Comparison of ENCODE assay signal across 1 cellular context in the genomic region with DNA sequence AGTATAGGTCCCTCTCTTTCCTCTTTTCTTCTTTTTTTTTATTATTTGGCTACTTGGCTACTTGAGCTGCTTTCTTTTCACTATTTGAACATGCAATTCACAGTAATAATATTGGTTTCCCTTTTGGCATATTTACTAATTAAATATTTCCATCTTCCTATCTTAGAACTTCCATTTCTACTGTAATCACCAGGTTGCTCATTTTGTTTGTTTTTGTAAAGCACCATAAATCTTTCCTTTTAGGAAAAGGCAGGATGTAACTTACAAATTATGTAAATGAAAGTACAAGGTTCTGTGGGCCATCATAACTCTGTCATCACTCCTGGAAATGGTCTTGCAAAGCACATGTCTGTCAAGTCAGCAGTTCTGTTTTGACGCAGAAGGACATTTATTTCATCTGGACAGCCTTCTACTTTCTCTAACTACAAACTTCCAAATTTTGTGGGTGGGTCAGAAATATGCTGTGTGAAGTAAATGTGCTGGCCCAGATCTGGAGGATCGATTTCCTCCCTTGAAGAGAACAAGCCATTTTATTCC.
TF ChIP-seq lines count a peak whose summit lies in the region.

No MANE protein-coding gene starts in this region.

TF ChIP-seq in K562, 482 proteins besides CTCF, POLR2A, EP300 and RAD21 (continued from another document):
- TF ChIP-seq, protein P1, sequence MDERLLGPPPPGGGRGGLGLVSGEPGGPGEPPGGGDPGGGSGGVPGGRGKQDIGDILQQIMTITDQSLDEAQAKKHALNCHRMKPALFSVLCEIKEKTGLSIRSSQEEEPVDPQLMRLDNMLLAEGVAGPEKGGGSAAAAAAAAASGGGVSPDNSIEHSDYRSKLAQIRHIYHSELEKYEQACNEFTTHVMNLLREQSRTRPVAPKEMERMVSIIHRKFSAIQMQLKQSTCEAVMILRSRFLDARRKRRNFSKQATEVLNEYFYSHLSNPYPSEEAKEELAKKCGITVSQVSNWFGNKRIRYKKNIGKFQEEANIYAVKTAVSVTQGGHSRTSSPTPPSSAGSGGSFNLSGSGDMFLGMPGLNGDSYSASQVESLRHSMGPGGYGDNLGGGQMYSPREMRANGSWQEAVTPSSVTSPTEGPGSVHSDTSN (CRISPR knock-in tag; IDR thresholded peaks at IDR 0.05; ENCODE audit: low read depth), result no peak
- TF ChIP-seq, protein P1 (tag; conservative IDR thresholded peaks at IDR 0.05; ENCODE audit: low read depth), result peak; percentile 93
- TF ChIP-seq ZNF778 (CRISPR knock-in tag; IDR thresholded peaks at IDR 0.05) (no peak), ZFP36 (IDR thresholded peaks at IDR 0.05; ENCODE audit: low read depth, low read length, partially characterized antibody) (no peak), FOXA1 (IDR thresholded peaks at IDR 0.05; ENCODE audit: borderline replicate concordance) (no peak), TFAM (CRISPR knock-in tag; conservative IDR thresholded peaks at IDR 0.05) (no peak), MAFF (IDR thresholded peaks at IDR 0.05; ENCODE audit: low read length) (peak; percentile 47; the same call in 1 of the 2 replicates), ZNF316 (IDR thresholded peaks at IDR 0.05) (peak; percentile 90), MAFK (IDR thresholded peaks at IDR 0.05; ENCODE audit: low read length) (peak; percentile 67), CXXC5 (CRISPR knock-in tag; IDR thresholded peaks at IDR 0.05) (no peak), MAFG (tag; conservative IDR thresholded peaks at IDR 0.05) (peak; percentile 91), ZNF584 (CRISPR knock-in tag; IDR thresholded peaks at IDR 0.05; ENCODE audit: low read depth) (no peak), C11orf30 (IDR thresholded peaks at IDR 0.05; ENCODE audit: low read depth) (peak; percentile 77)
